9 cellular contexts compared by ENCODE assay signal in genomic region chr2:79860233-79861058, GRCh38.
DNase-seq lines count a peak whose midpoint lies in the region; ATAC-seq, FAIRE-seq and TF ChIP-seq lines count a peak whose summit lies in the region.
"Had no signal": no experiment of that assay in that cellular context is flagged by ENCODE, and none has a peak within 500 bp of the region (broad histone marks: within the 10 kb centered on the region; RNA-seq: fewer than 3 reads in every experiment).

No MANE protein-coding gene starts in this region.

- H3K36me3 Mint-ChIP-seq in activated naive CD8-positive, alpha-beta T cell treated with anti-CD3 and anti-CD28 coated beads for 36 hours = no peaks in the 10 kb centered on the region

- no peak overlapping the region for H3K9ac ChIP-seq in kidney (ENCODE audit: low read length in 2 of 2)

- no peaks in the 10 kb centered on the region for H3K9me3 Mint-ChIP-seq in activated naive CD8-positive, alpha-beta T cell treated with anti-CD3 and anti-CD28 coated beads for 36 hours

- H3K27ac Mint-ChIP-seq in activated naive CD8-positive, alpha-beta T cell treated with anti-CD3 and anti-CD28 coated beads for 36 hours = no peak overlapping the region

- TF ChIP-seq CTCF in AG10803 (conservative IDR thresholded peaks at IDR 0.05; ENCODE audit: low read length) (peak; percentile 75), kidney (IDR thresholded peaks at IDR 0.05; ENCODE audit: borderline replicate concordance, extremely low read depth, insufficient read depth) (no peak)

- H3K4me1 ChIP-seq in kidney (ENCODE audit: control insufficient read depth in 1 of 2, insufficient read depth in 1 of 2, low read depth in 1 of 2, low read length in 2 of 2) = no peaks in the 10 kb centered on the region

- ATAC-seq in GM21723 (IDR thresholded peaks at IDR 0.05; ENCODE audit: unreplicated experiment) (no peak), HG02870 (IDR thresholded peaks at IDR 0.05; ENCODE audit: unreplicated experiment) (no peak)

- H3K9me3 ChIP-seq in kidney (ENCODE audit: control insufficient read depth in 1 of 2, low read length in 2 of 2) = no peaks in the 10 kb centered on the region
- H3K9me3 ChIP-seq: neutrophil had no signal

- no peaks in the 10 kb centered on the region for H3K27me3 Mint-ChIP-seq in activated naive CD8-positive, alpha-beta T cell treated with anti-CD3 and anti-CD28 coated beads for 36 hours

- H3K4me1 Mint-ChIP-seq in activated naive CD8-positive, alpha-beta T cell treated with anti-CD3 and anti-CD28 coated beads for 36 hours = no peaks in the 10 kb centered on the region

- intact Hi-C loops in kidney (cut with DNase I) = no loop called here

- peak; percentile 29 for DNase-seq in AG10803 (ENCODE audit: low read depth)
- peak; percentile 47 for DNase-seq in HT-29 (ENCODE audit: low spot score)
- DNase-seq in SK-N-DZ (ENCODE audit: low spot score) = peak; percentile 46
- DNase-seq in kidney tubule cell (ENCODE audit: low spot score) = peak; percentile 35
- no peak for DNase-seq in kidney
- DNase-seq in activated naive CD8-positive, alpha-beta T cell treated with anti-CD3 and anti-CD28 coated beads for 36 hours = no peak

- H3K36me3 ChIP-seq in kidney (ENCODE audit: control insufficient read depth in 1 of 2, insufficient read depth in 2 of 2, low read length in 2 of 2) = no peaks in the 10 kb centered on the region
- H3K36me3 ChIP-seq: neutrophil had no signal

- FAIRE-seq in kidney (lab: Jason Lieb, UNC) = no peak

- H3K4me3 Mint-ChIP-seq in activated naive CD8-positive, alpha-beta T cell treated with anti-CD3 and anti-CD28 coated beads for 36 hours = no peak overlapping the region

- H3K27ac ChIP-seq in kidney (ENCODE audit: low read depth in 2 of 2, low read length in 2 of 2) = no peak overlapping the region
- H3K27ac ChIP-seq: neutrophil had no signal

- H3K4me3 ChIP-seq in AG10803 (ENCODE audit: low read length) (no peak overlapping the region), kidney (ENCODE audit: low read length in 2 of 2) (no peak overlapping the region)

Comparison
In these comparisons a context has a peak if more than half of its experiments do, and no peak if none do; other contexts are left out.
1. DNase-seq: peak in AG10803 (single experiment), HT-29 (single experiment), SK-N-DZ (single experiment) and kidney tubule cell (single experiment); none in kidney (single experiment) and activated naive CD8-positive, alpha-beta T cell treated with anti-CD3 and anti-CD28 coated beads for 36 hours (single experiment).